Comparison of ENCODE assay signal across 8 cellular contexts in the genomic region with DNA sequence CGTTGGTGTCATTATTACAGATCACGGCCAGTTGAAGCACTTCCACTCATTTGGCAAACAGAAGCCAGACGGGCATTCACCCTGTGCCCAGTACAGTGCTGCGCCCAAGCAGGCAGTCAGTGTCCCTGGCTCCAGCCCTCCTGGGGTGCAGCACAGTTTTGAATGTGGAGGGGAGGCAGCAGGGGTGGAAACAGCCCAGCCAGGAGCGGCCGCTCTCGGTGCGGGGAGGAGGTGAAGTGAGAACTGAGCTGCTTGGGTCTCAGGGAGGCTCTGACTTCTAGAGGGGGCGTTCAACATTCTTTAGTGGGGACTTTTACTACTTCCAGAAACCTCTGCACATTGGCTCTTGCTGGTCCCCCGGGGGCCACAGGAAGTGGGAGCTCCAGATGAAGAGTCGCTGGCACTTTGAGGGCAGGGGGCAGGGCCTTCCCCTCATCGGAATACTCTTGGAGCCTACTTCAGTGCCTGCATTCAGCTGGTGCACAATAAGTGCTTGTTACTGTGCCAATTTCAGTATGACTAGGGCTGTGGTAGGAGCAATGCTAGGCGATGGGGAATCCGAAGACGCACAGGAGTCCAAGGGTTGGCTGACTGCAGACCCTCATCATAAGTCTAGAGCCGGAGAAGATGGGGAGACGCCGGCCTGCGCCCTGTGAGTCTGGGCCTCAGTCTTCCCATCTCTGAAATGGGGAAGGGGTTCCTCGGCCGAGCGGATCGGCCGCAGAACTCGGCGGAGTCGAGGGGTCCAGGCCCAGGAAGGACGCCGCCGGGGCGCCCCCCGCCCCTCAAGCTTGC. TPM values are rescaled to one million over a fixed set of nuclear protein-coding genes. Genes with fewer than 3 reads are reported as not detected.
A peak's percentile ranks its signal among the peaks of the same experiment; 100 is the strongest.
DNase-seq lines count a peak whose midpoint lies in the region; ATAC-seq, FAIRE-seq and TF ChIP-seq lines count a peak whose summit lies in the region.

No MANE protein-coding gene starts in this region.

- peaks cover 43% of the 10 kb centered on the region for H3K27me3 Mint-ChIP-seq in activated naive CD8-positive, alpha-beta T cell treated with anti-CD3 and anti-CD28 coated beads, Interleukin-2, amount 10 ng/mL, durations not matched to agents 7 days and 5 days

- H4K20me1 ChIP-seq in HepG2 (ENCODE audit: insufficient read depth, low read length): peaks cover 15% of the 10 kb centered on the region

- no peaks in the 10 kb centered on the region for H3K9me3 Mint-ChIP-seq in activated naive CD8-positive, alpha-beta T cell treated with anti-CD3 and anti-CD28 coated beads, Interleukin-2, amount 10 ng/mL, durations not matched to agents 7 days and 5 days

- ATAC-seq in activated naive CD8-positive, alpha-beta T cell treated with anti-CD3 and anti-CD28 coated beads, Interleukin-2, amount 10 ng/mL, durations not matched to agents 7 days and 5 days (ENCODE audit: low read depth): no peak
- ATAC-seq in HepG2 (no peak), HG03159 (IDR thresholded peaks at IDR 0.05; ENCODE audit: unreplicated experiment) (no peak)

- no peaks in the 10 kb centered on the region for H3K36me3 ChIP-seq in A673 (ENCODE audit: insufficient read depth, low read length, poor library complexity, severe bottlenecking)
- no peaks in the 10 kb centered on the region for H3K36me3 ChIP-seq in HAP-1 (replicated peaks)
- no peaks in the 10 kb centered on the region for H3K36me3 ChIP-seq in HepG2 (replicated peaks in 1 of 2; ENCODE audit: control insufficient read depth in 1 of 2, insufficient read depth in 2 of 2, low read length in 2 of 2)
- H3K36me3 ChIP-seq in tibial nerve: no peaks in the 10 kb centered on the region

- peaks cover 37% of the 10 kb centered on the region for H3K79me2 ChIP-seq in HepG2 (ENCODE audit: insufficient read depth, low read length)

- in situ Hi-C loops in HAP-1 (cut with MboI; ENCODE audit: low sequenced_read_pairs): no loop called here
- in situ Hi-C loops in HepG2 (cut with HindIII; ENCODE audit: extremely low pct_ligation_motif_present, low pct_unique_long_range_greater_than_20kb): no loop called here

- CTCF ChIA-PET in A673 (lab: Charles Lee) (no interaction called here), HepG2 (lab: Yijun Ruan, JAX; ENCODE audit: low intra/inter-chr PET ratio, low total read pairs) (no interaction called here)

- no peak for TF ChIP-seq EP300 in HepG2 (IDR thresholded peaks at IDR 0.05; ENCODE audit: low read depth in 2 of 2, low read length in 2 of 2)
- TF ChIP-seq EP300 in HepG2 (CRISPR knock-in tag; IDR thresholded peaks at IDR 0.05; ENCODE audit: borderline replicate concordance): no peak
- TF ChIP-seq EP300 in tibial nerve (IDR thresholded peaks at IDR 0.05): no peak

- BruUV-seq in A673 (replicated peaks; lab: Mats Ljungman, UMichigan): no TSS peak
- no TSS peak for BruUV-seq in HepG2 (replicated peaks; lab: Mats Ljungman, UMichigan)

- TF ChIP-seq POLR2A in HepG2 (IDR thresholded peaks at IDR 0.05; ENCODE audit: insufficient read depth in 1 of 2, low read depth in 2 of 2, low read length in 2 of 2): no peak
- no peak for TF ChIP-seq POLR2A in tibial nerve (IDR thresholded peaks at IDR 0.05)

- H3K9me3 ChIP-seq in A673 (ENCODE audit: low read depth, low read length, poor library complexity, severe bottlenecking) (no peaks in the 10 kb centered on the region), HAP-1 (no peaks in the 10 kb centered on the region), HepG2 (ENCODE audit: low read length) (no peaks in the 10 kb centered on the region), tibial nerve (no peaks in the 10 kb centered on the region)

- TF ChIP-seq RAD21 in HepG2 (CRISPR knock-in tag; IDR thresholded peaks at IDR 0.05): no peak

- POLR2A ChIA-PET in A673 (lab: Charles Lee; ENCODE audit: low non-redundant PET): no interaction called here
- POLR2A ChIA-PET in activated naive CD8-positive, alpha-beta T cell treated with anti-CD3 and anti-CD28 coated beads, Interleukin-2, amount 10 ng/mL, durations not matched to agents 7 days and 5 days (lab: Charles Lee): interaction anchor here (1.3 kb wide), 1 partner anchor 131 kb away, joined by 4 read pairs; no protein-coding TSS in a partner anchor
- POLR2A ChIA-PET in HepG2 (lab: Yijun Ruan, JAX): interaction anchor here (1.0 kb wide), 2 partner anchors 9 to 34 kb away, joined by 3 to 5 read pairs; no protein-coding TSS in a partner anchor

- intact Hi-C loops in A673 (cut with micrococcal nuclease; ENCODE audit: unreplicated experiment) (no loop called here), HepG2 (cut with micrococcal nuclease; ENCODE audit: unreplicated experiment) (loop anchor here (5.0 kb wide), 2 partner anchors 35 to 125 kb away; no protein-coding TSS in a partner anchor)

- no peak overlapping the region for H3K27ac ChIP-seq in A673 (ENCODE audit: low read depth, low read length, poor library complexity, severe bottlenecking)
- H3K27ac ChIP-seq in HepG2 (ENCODE audit: extremely low read length, insufficient read depth, low read length): no peak overlapping the region
- peak overlapping the region; percentile 43 to 97 (median 74) for H3K27ac ChIP-seq in tibial nerve

- peak overlapping the region; percentile 78 for H3K27ac Mint-ChIP-seq in activated naive CD8-positive, alpha-beta T cell treated with anti-CD3 and anti-CD28 coated beads, Interleukin-2, amount 10 ng/mL, durations not matched to agents 7 days and 5 days

- TF ChIP-seq CTCF in A673 (conservative IDR thresholded peaks at IDR 0.05; ENCODE audit: low read depth, low read length): no peak
- TF ChIP-seq CTCF in HepG2 (CRISPR knock-in tag; IDR thresholded peaks at IDR 0.05): no peak
- no peak for TF ChIP-seq CTCF in tibial nerve (IDR thresholded peaks at IDR 0.05)

- WGBS in HepG2 (ENCODE audit: low lambda C conversion rate): 5% methylated on average over 7 of the region's 32 CpGs
- 38 to 44% methylated on average over 16 to 19 of the region's 32 CpGs for WGBS in tibial nerve, 2 donors

- peak overlapping the region; percentile 35 for H3K9ac ChIP-seq in HepG2 (ENCODE audit: insufficient read depth, low read depth, low read length)

- no peak overlapping the region for H2AFZ ChIP-seq in HepG2 (ENCODE audit: low read length)

- FAIRE-seq in HepG2 (lab: Jason Lieb, UNC): no peak

- DNase-seq in A673 (ENCODE audit: low spot score) (no peak), HAP-1 (ENCODE audit: low spot score in 2 of 2) (no peak), HepG2 (ENCODE audit: low spot score) (no peak), tibial nerve (ENCODE audit: low spot score in 2 of 2) (no peak), NCI-H1694 (lab: John Stamatoyannopoulos, UW) (no peak), SW480 (ENCODE audit: low spot score) (no peak)
- no peak for DNase-seq in activated naive CD8-positive, alpha-beta T cell treated with anti-CD3 and anti-CD28 coated beads, Interleukin-2, amount 10 ng/mL, durations not matched to agents 7 days and 5 days

- H3K4me1 ChIP-seq in A673 (ENCODE audit: insufficient read depth, low read length, poor library complexity, severe bottlenecking) (peaks cover 21% of the 10 kb centered on the region), HAP-1 (peaks cover 22% of the 10 kb centered on the region), HepG2 (ENCODE audit: insufficient read depth, low read length) (peaks cover 49% of the 10 kb centered on the region), tibial nerve (peaks cover 0 to 44% (median 25%) of the 10 kb centered on the region in 4 donors)

- H3K4me3 ChIP-seq in A673 (ENCODE audit: low read depth, low read length, poor library complexity, severe bottlenecking) (peak overlapping the region; percentile 93), HAP-1 (peak overlapping the region; percentile 32), HepG2 (replicated peaks in 1 of 3; ENCODE audit: insufficient read depth in 1 of 3, low read depth in 2 of 3, low read length in 3 of 3) (peak overlapping the region; percentile 43 to 99 (median 98)), tibial nerve (peak overlapping the region; percentile 26 to 73 (median 49))

- peak overlapping the region; percentile 85 for H3K4me3 Mint-ChIP-seq in activated naive CD8-positive, alpha-beta T cell treated with anti-CD3 and anti-CD28 coated beads, Interleukin-2, amount 10 ng/mL, durations not matched to agents 7 days and 5 days

- peak overlapping the region; percentile 60 for H3K4me2 ChIP-seq in HepG2 (ENCODE audit: low read depth, low read length)

- peaks cover 34% of the 10 kb centered on the region for H3K4me1 Mint-ChIP-seq in activated naive CD8-positive, alpha-beta T cell treated with anti-CD3 and anti-CD28 coated beads, Interleukin-2, amount 10 ng/mL, durations not matched to agents 7 days and 5 days

- H3K27me3 ChIP-seq in A673 (replicated peaks; ENCODE audit: insufficient read depth, low read depth, low read length, poor library complexity) (no peaks in the 10 kb centered on the region), HAP-1 (ENCODE audit: low read depth) (no peaks in the 10 kb centered on the region), HepG2 (ENCODE audit: control insufficient read depth in 1 of 2, insufficient read depth in 2 of 2, low read length in 2 of 2) (peaks cover 0 to 12% of the 10 kb centered on the region in 2 experiments; a peak in 3 of 5 replicates), tibial nerve (no peaks in the 10 kb centered on the region)

- peaks cover 3% of the 10 kb centered on the region for H3K36me3 Mint-ChIP-seq in activated naive CD8-positive, alpha-beta T cell treated with anti-CD3 and anti-CD28 coated beads, Interleukin-2, amount 10 ng/mL, durations not matched to agents 7 days and 5 days

RNA-seq across cellular contexts. Expression of gene NEK6, which starts 0.5 kb away (rescaled TPM):
- total RNA-seq in A673 (2021) (23.3 and 35.9 TPM in 2 replicates), HepG2 (2016; rRNA removed; fragmentation: Illumina TruSeq; extraction: Trizol) (30.4 and 44.7 TPM in 2 replicates), tibial nerve (10 to 100 TPM; 25.3 to 53.1 (median 43.3) TPM)
- total RNA-seq in activated naive CD8-positive, alpha-beta T cell treated with anti-CD3 and anti-CD28 coated beads, Interleukin-2, amount 10 ng/mL, durations not matched to agents 7 days and 5 days: 10 to 100 TPM in 1 of 2 experiments, 1 to 10 TPM in 1; 8.1 to 10.9 TPM
- 24.6 and 26.3 TPM in 2 replicates for total RNA-seq in HepG2 (2016; cell fraction: cytosol; rRNA removed; fragmentation: Illumina TruSeq; extraction: Trizol; ENCODE audit: low read depth)
- total RNA-seq in HepG2 (2016; cell fraction: insoluble cytoplasmic fraction; rRNA removed; fragmentation: Illumina TruSeq; extraction: Trizol): 33.2 and 37.5 TPM in 2 replicates
- total RNA-seq in HepG2 (2016; cell fraction: membrane; rRNA removed; fragmentation: Illumina TruSeq; extraction: Trizol): 49.4 and 52.7 TPM in 2 replicates
- total RNA-seq in HepG2 (2016; cell fraction: nucleus; rRNA removed; fragmentation: Illumina TruSeq; extraction: Trizol): 18.1 and 19.8 TPM in 2 replicates
- polyA plus RNA-seq in HepG2 (2011; rRNA removed): 119 and 127 TPM in 2 replicates
- polyA plus RNA-seq in HepG2 (2011; cell fraction: cytosol; rRNA removed): 131 and 138 TPM in 2 replicates
- 94.1 and 101 TPM in 2 replicates for polyA plus RNA-seq in HepG2 (2011; cell fraction: nucleus; rRNA removed)
- polyA plus RNA-seq in HepG2 (2012): 75.9 and 86.0 TPM in 2 replicates
- 55.6 and 62.7 TPM in 2 replicates for polyA plus RNA-seq in HepG2 (2016; cell fraction: cytosol; fragmentation: Illumina TruSeq; extraction: Trizol; ENCODE audit: low read depth)
- polyA plus RNA-seq in HepG2 (2016; cell fraction: insoluble cytoplasmic fraction; fragmentation: Illumina TruSeq; extraction: Trizol; ENCODE audit: low read depth): 71.0 and 74.4 TPM in 2 replicates
- polyA plus RNA-seq in HepG2 (2016; cell fraction: membrane; fragmentation: Illumina TruSeq; extraction: Trizol; ENCODE audit: low read depth): 68.1 and 79.5 TPM in 2 replicates
- polyA plus RNA-seq in HepG2 (2016; cell fraction: nucleus; fragmentation: Illumina TruSeq; extraction: Trizol; ENCODE audit: insufficient read depth, low read depth): 41.9 and 42.8 TPM in 2 replicates
- polyA minus RNA-seq in HepG2 (2011; rRNA and poly(A)+ RNA removed; ENCODE audit: low replicate concordance): 13.4 and 281 TPM in 2 replicates
- polyA minus RNA-seq in HepG2 (2011; cell fraction: cytosol; rRNA and poly(A)+ RNA removed): 74.6 and 87.4 TPM in 2 replicates
- polyA minus RNA-seq in HepG2 (2011; cell fraction: nucleus; rRNA and poly(A)+ RNA removed): 49.3 and 50.8 TPM in 2 replicates

Comparison
In these comparisons a context has a peak if more than half of its experiments do, and no peak if none do; other contexts are left out.
1. H3K27ac ChIP-seq: peak in tibial nerve (4 of 4); none in A673 (single experiment) and HepG2 (single experiment).
2. H3K4me3 ChIP-seq: peak in every context shown above with its lines; median percentile 98 in HepG2; 93 in A673; 49 in tibial nerve; 32 in HAP-1.